8 cellular contexts compared by ENCODE assay signal in the genomic region with DNA sequence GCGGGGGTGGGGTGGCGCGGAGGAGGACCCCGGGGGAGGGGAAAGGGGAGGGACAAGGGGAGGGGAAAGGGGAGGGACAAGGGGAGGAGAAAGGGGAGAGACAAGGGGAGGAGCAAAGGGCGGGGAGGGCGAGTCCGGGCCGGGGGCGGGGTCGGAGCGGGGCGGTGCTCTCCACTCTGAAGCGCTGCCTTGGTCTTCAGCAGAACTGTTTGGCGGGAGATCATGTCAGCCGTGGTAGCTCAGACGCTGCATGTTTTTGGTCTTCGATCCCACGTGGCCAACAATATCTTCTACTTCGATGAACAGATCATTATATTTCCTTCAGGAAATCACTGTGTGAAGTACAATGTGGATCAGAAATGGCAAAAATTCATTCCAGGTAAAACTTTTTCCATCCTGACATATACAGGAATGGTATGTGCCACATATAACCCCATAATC.
DNase-seq lines count a peak whose midpoint lies in the region; ATAC-seq and TF ChIP-seq lines count a peak whose summit lies in the region.

No MANE protein-coding gene starts in this region.

- H3K4me3 ChIP-seq in GM12864 (ENCODE audit: low read depth, low read length), result peak overlapping the region; percentile 82
- peak overlapping the region; percentile 49 to 90 (median 69) for H3K4me3 ChIP-seq in skin epidermis

- DNase-seq in GM12864 (ENCODE audit: low read depth) (peak; percentile 49), NCI-H187 (lab: John Stamatoyannopoulos, UW) (peak; percentile 59 to 77), T-helper 22 cell (ENCODE audit: low read depth) (peak; percentile 73), T47D (ENCODE audit: low read depth in 1 of 2, low spot score in 1 of 2) (peak; percentile 62 to 90), iPS-NIHi11 (ENCODE audit: low spot score) (peak; percentile 97)

- no peak for TF ChIP-seq CTCF in GM12864 (IDR thresholded peaks at IDR 0.05; ENCODE audit: low read depth, low read length, missing control alignments)

- ATAC-seq in HG02870 (IDR thresholded peaks at IDR 0.05; ENCODE audit: unreplicated experiment), result peak; percentile 38
- ATAC-seq in HG03565 (IDR thresholded peaks at IDR 0.05; ENCODE audit: unreplicated experiment), result no peak

- in situ Hi-C loops in T47D (cut with HindIII; ENCODE audit: low pct_unique_long_range_greater_than_20kb, low sequenced_read_pairs), result no loop called here

- peak overlapping the region in 12 of 21 experiments; percentile 23 to 83 (median 77) for H3K27ac ChIP-seq in skin epidermis
